ENCODE assay signal across 31 cellular contexts in the genomic region with DNA sequence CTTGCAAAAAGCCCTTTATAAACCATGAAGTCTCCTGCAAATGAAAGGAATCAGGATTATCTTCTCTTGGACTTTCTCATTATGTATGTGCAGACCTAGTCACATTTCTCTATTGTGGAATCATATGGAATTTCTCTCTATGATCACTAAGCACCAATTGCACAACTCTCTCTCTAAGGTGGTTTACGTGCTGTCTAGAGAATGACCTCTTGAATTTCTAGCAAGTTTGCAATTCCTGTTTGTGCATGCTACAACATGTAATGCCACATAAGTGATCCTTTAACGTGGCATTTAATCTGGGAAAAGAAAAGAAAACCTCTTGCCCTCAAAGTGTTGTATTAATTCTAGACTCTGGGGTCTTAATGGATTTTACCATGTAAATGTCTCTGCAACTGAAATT.
"Had no signal": no experiment of that assay in that cellular context is flagged by ENCODE, and none has a peak within 500 bp of the region (broad histone marks: within the 10 kb centered on the region; RNA-seq: fewer than 3 reads in every experiment).

No MANE protein-coding gene starts in this region.

- H3K27ac Mint-ChIP-seq: activated CD4-positive, alpha-beta T cell treated with anti-CD3 and anti-CD28 coated beads for 36 hours; activated naive CD8-positive, alpha-beta T cell; endodermal cell; naive B cell; progenitor cell of endocrine pancreas; stimulated activated memory B cell treated with anti-CD40 and anti-IgM and Interleukin-4, amounts not matched to agents 10 μg/mL and 1 μg/mL and 100 μg/mL, for 72 hours; stimulated activated naive CD8-positive, alpha-beta T cell treated with anti-CD3 and anti-CD28 coated beads, Interleukin-15, amount 100 ng/mL, for 72 hours had no signal

- FAIRE-seq: small intestine had no signal

- H3K9me3 ChIP-seq: body of pancreas, gastrocnemius medialis, ovary, sigmoid colon, upper lobe of left lung, vagina had no signal

- ATAC-seq: activated CD4-positive, alpha-beta T cell treated with anti-CD3 and anti-CD28 coated beads for 36 hours; body of pancreas; gastrocnemius medialis; left cardiac atrium; left ventricle myocardium superior; stimulated activated memory B cell treated with anti-CD40 and anti-IgM and Interleukin-4, amounts not matched to agents 10 μg/mL and 1 μg/mL and 100 μg/mL, for 72 hours; stimulated activated naive CD8-positive, alpha-beta T cell treated with anti-CD3 and anti-CD28 coated beads, Interleukin-15, amount 100 ng/mL, for 72 hours had no signal

- H3K4me3 Mint-ChIP-seq: activated CD4-positive, alpha-beta T cell treated with anti-CD3 and anti-CD28 coated beads for 36 hours; activated naive CD8-positive, alpha-beta T cell; endodermal cell; mesothelial cell of epicardium; naive B cell; stimulated activated memory B cell treated with anti-CD40 and anti-IgM and Interleukin-4, amounts not matched to agents 10 μg/mL and 1 μg/mL and 100 μg/mL, for 72 hours; stimulated activated naive CD8-positive, alpha-beta T cell treated with anti-CD3 and anti-CD28 coated beads, Interleukin-15, amount 100 ng/mL, for 72 hours had no signal

- H3K9me3 Mint-ChIP-seq: endodermal cell; mesothelial cell of epicardium; stimulated activated memory B cell treated with anti-CD40 and anti-IgM and Interleukin-4, amounts not matched to agents 10 μg/mL and 1 μg/mL and 100 μg/mL, for 72 hours; stimulated activated naive CD8-positive, alpha-beta T cell treated with anti-CD3 and anti-CD28 coated beads, Interleukin-15, amount 100 ng/mL, for 72 hours had no signal

- H3K36me3 ChIP-seq: gastrocnemius medialis, ovary, sigmoid colon, upper lobe of left lung, vagina had no signal

- H3K4me1 Mint-ChIP-seq: stimulated activated memory B cell treated with anti-CD40 and anti-IgM and Interleukin-4, amounts not matched to agents 10 μg/mL and 1 μg/mL and 100 μg/mL, for 72 hours had no signal

- H3K36me3 Mint-ChIP-seq: activated naive CD8-positive, alpha-beta T cell; mesothelial cell of epicardium; naive B cell; stimulated activated memory B cell treated with anti-CD40 and anti-IgM and Interleukin-4, amounts not matched to agents 10 μg/mL and 1 μg/mL and 100 μg/mL, for 72 hours had no signal

- DNase-seq: activated CD4-positive, alpha-beta T cell treated with anti-CD3 and anti-CD28 coated beads for 36 hours; activated CD4-positive, alpha-beta T cell treated with anti-CD3 and anti-CD28 coated beads, Interleukin-2, amount 50 U/mL, for 4 hours; activated CD4-positive, CD25-positive, alpha-beta regulatory T cell; activated effector memory CD4-positive, alpha-beta T cell treated with Interleukin-2 at 50 U/mL for 16 hours; activated naive CD4-positive, alpha-beta T cell treated with Interleukin-2 at 50 U/mL for 16 hours; activated T-cell treated with anti-CD3 and anti-CD28 coated beads for 4 hours; aorta; body of pancreas; caudate nucleus; endodermal cell; gastrocnemius medialis; glutamatergic neuron; islet precursor cell; left cardiac atrium; left ventricle myocardium superior; naive B cell; ovary; retina; sigmoid colon; small intestine; stimulated activated CD4-positive, alpha-beta T cell treated with anti-CD3 and anti-CD28 coated beads, Interleukin-1b, Interleukin-23, amount 100 ng/mL, for 48 hours; stimulated activated CD4-positive, alpha-beta T cell treated with anti-CD3 and anti-CD28 coated beads, Interleukin-4, amount 100 ng/mL, for 4 hours; stimulated activated CD8-positive, alpha-beta memory T cell treated with anti-CD3 and anti-CD28 coated beads, Interleukin-4, amount 100 ng/mL, for 48 hours; stimulated activated naive CD8-positive, alpha-beta T cell treated with anti-CD3 and anti-CD28 coated beads, Interleukin-15, amount 100 ng/mL, for 72 hours; substantia nigra; upper lobe of left lung had no signal

- H3K27me3 ChIP-seq: ovary, sigmoid colon, vagina had no signal

- H3K4me3 ChIP-seq: body of pancreas, gastrocnemius medialis, ovary, sigmoid colon, upper lobe of left lung, vagina had no signal

- H3K27ac ChIP-seq: body of pancreas, gastrocnemius medialis, ovary, sigmoid colon, upper lobe of left lung, vagina had no signal

- H3K4me1 ChIP-seq: body of pancreas, gastrocnemius medialis had no signal
